In genomic region chr2:174336403-174337336, GRCh38 we compare ENCODE assay signal across 9 cellular contexts. TPM values are rescaled to one million over a fixed set of nuclear protein-coding genes. Genes with fewer than 3 reads are reported as not detected.
DNase-seq lines count a peak whose midpoint lies in the region; ATAC-seq and TF ChIP-seq lines count a peak whose summit lies in the region.
"Had no signal": no experiment of that assay in that cellular context is flagged by ENCODE, and none has a peak within 500 bp of the region (broad histone marks: within the 10 kb centered on the region; RNA-seq: fewer than 3 reads in every experiment).

No MANE protein-coding gene starts in this region.

- no peaks in the 10 kb centered on the region for H3K36me3 ChIP-seq in right lobe of liver

- DNase-seq in DMS153 treated with DMSO at 0.1 percent for 48 hours (lab: John Stamatoyannopoulos, UW; ENCODE audit: unreplicated experiment) = peak; percentile 39
- no peak for DNase-seq in DMS153 (lab: John Stamatoyannopoulos, UW)
- peak; percentile 35 for DNase-seq in NOMO-1 treated with DMSO at 0.1 percent for 48 hours (lab: John Stamatoyannopoulos, UW; ENCODE audit: unreplicated experiment)
- no peak for DNase-seq in astrocyte of the spinal cord (ENCODE audit: low read depth, low spot score)
- no peak for DNase-seq in right lobe of liver

- TF ChIP-seq POLR2A in right lobe of liver (IDR thresholded peaks at IDR 0.05) = no peak

- in situ Hi-C loops in astrocyte of the spinal cord (cut with HindIII; ENCODE audit: low sequenced_read_pairs) = loop anchor here (25.0 kb wide), 1 partner anchor 924 kb away; no protein-coding TSS in a partner anchor

- H3K4me3 ChIP-seq in astrocyte of the spinal cord (ENCODE audit: low read depth, low read length) (peak overlapping the region; percentile 20), right lobe of liver (peak overlapping the region in 1 of 3 donors; percentile 28)

- 0% methylated on average over 18 of the region's 113 CpGs for WGBS in right lobe of liver (ENCODE audit: insufficient coverage, low coverage, low lambda C conversion rate, missing lambda C conversion rate)

- intact Hi-C loops in right lobe of liver (cut with DNase I) = no loop called here

- H3K9me3 ChIP-seq in right lobe of liver = no peaks in the 10 kb centered on the region

- ATAC-seq in HG02852 (IDR thresholded peaks at IDR 0.05; ENCODE audit: unreplicated experiment) (peak; percentile 38), right lobe of liver (peak; percentile 54 to 64 (median 56)), GM21717 (IDR thresholded peaks at IDR 0.05; ENCODE audit: unreplicated experiment) (no peak), HG03135 (IDR thresholded peaks at IDR 0.05; ENCODE audit: unreplicated experiment) (no peak)

- no peak for TF ChIP-seq CTCF in astrocyte of the spinal cord (IDR thresholded peaks at IDR 0.05; ENCODE audit: low read depth, low read length)
- peak in 3 of 4 donors; percentile 9 to 13 (median 12) for TF ChIP-seq CTCF in right lobe of liver (IDR thresholded peaks at IDR 0.05)

- H3K4me1 ChIP-seq in right lobe of liver = peaks cover 0 to 47% (median under 1%) of the 10 kb centered on the region in 4 donors

- H3K27me3 ChIP-seq in right lobe of liver = peaks cover 31 to 84% of the 10 kb centered on the region in 2 donors

- H3K27ac ChIP-seq in right lobe of liver = no peak overlapping the region
- H3K27ac ChIP-seq: 22Rv1 had no signal

RNA-seq across cellular contexts. Expression of gene SP9, which starts 1.9 kb away (rescaled TPM):
- total RNA-seq in right lobe of liver = not detected

RNA-seq across cellular contexts. Expression of gene SCRN3, which starts 58.9 kb away (rescaled TPM):
- total RNA-seq in right lobe of liver = 10 to 100 TPM; 13.9 to 21.1 (median 15.7) TPM

Comparison
In these comparisons a context has a peak if more than half of its experiments do, and no peak if none do; other contexts are left out.
1. DNase-seq: peak in DMS153 treated with DMSO at 0.1 percent for 48 hours (single experiment) and NOMO-1 treated with DMSO at 0.1 percent for 48 hours (single experiment); none in DMS153 (single experiment), astrocyte of the spinal cord (single experiment) and right lobe of liver (0 of 3).
2. ATAC-seq: peak in HG02852 (single experiment) and right lobe of liver (4 of 4); none in GM21717 (single experiment) and HG03135 (single experiment).